In the genomic region with DNA sequence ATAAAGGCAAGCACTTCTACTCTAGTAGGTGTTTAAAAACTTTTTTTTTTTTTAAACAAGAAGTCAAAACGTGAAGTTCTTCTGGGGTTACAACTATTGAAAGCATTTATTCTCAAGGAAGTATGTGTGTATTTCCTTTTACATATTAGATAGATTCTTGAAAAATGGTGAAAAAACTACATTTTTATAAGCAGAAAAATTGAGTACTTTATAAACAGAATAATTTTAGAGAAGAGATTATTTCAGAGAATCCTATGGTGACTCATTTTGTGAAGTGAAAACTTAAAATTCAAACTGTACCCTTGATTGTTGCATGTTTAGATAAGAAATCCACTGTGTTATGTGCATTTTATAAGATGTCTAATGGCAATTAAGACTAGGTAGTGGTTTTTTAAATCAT, we compare ENCODE assay signal across 1 cellular context.
TF ChIP-seq lines count a peak whose summit lies in the region.

No MANE protein-coding gene starts in this region.

TF ChIP-seq in IMR-90, 13 proteins besides CTCF, POLR2A, EP300 and RAD21:
- TF ChIP-seq MXI1 (IDR thresholded peaks at IDR 0.05; ENCODE audit: borderline replicate concordance, low read depth, low read length), result no peak
- no peak for TF ChIP-seq FOS (IDR thresholded peaks at IDR 0.05; ENCODE audit: low read depth, low read length)
TF ChIP-seq in IMR-90: peak in this region for 0.
